ENCODE assay signal across 28 cellular contexts in genomic region chrX:137792214-137792613, GRCh38.
"Had no signal": no experiment of that assay in that cellular context is flagged by ENCODE, and none has a peak within 500 bp of the region (broad histone marks: within the 10 kb centered on the region; RNA-seq: fewer than 3 reads in every experiment).

No MANE protein-coding gene starts in this region.

- H3K36me3 Mint-ChIP-seq: activated naive CD8-positive, alpha-beta T cell had no signal

- H3K4me3 ChIP-seq: coronary artery, esophagus muscularis mucosa, gastroesophageal sphincter, heart right ventricle had no signal

- H3K27me3 Mint-ChIP-seq: activated B cell treated with CpG ODN at 0.5 μM for 24 hours; activated CD8-positive, alpha-beta T cell treated with anti-CD3 and anti-CD28 coated beads for 36 hours; activated naive CD8-positive, alpha-beta T cell; activated T-helper 17 cell treated with anti-CD3 and anti-CD28 coated beads, Interleukin-2, amount 50 U/mL, for 72 hours; central memory CD8-positive, alpha-beta T cell; dendritic cell treated with granulocyte-macrophage colony-stimulating factor and Interleukin-4, amounts not matched to agents 40 ng/mL and 50 ng/mL, for 4 days; effector memory CD8-positive, alpha-beta T cell had no signal

- H3K9me3 Mint-ChIP-seq: activated B cell treated with CpG ODN at 0.5 μM for 24 hours; activated CD8-positive, alpha-beta T cell treated with anti-CD3 and anti-CD28 coated beads for 36 hours; activated T-cell treated with anti-CD3 and anti-CD28 coated beads, Interleukin-2, amount 50 U/mL, for 4 hours; activated T-helper 17 cell treated with anti-CD3 and anti-CD28 coated beads, Interleukin-2, amount 50 U/mL, for 72 hours; central memory CD8-positive, alpha-beta T cell had no signal

- H3K36me3 ChIP-seq: brain microvascular endothelial cell, esophagus muscularis mucosa, gastroesophageal sphincter, heart right ventricle had no signal

- H3K27me3 ChIP-seq: brain microvascular endothelial cell, gastroesophageal sphincter, heart right ventricle had no signal

- H3K27ac Mint-ChIP-seq: activated B cell treated with CpG ODN at 0.5 μM for 24 hours; activated CD8-positive, alpha-beta T cell treated with anti-CD3 and anti-CD28 coated beads for 36 hours; activated naive CD8-positive, alpha-beta T cell; activated T-helper 17 cell treated with anti-CD3 and anti-CD28 coated beads, Interleukin-2, amount 50 U/mL, for 72 hours; dendritic cell treated with granulocyte-macrophage colony-stimulating factor and Interleukin-4, amounts not matched to agents 40 ng/mL and 50 ng/mL, for 4 days; effector memory CD8-positive, alpha-beta T cell had no signal

- ATAC-seq: activated CD4-positive, CD25-positive, alpha-beta regulatory T cell treated with anti-CD3 and anti-CD28 coated beads, Interleukin-2, amount 50 U/mL, for 24 hours; activated CD8-positive, alpha-beta T cell treated with anti-CD3 and anti-CD28 coated beads for 36 hours; activated T-cell treated with anti-CD3 and anti-CD28 coated beads, Interleukin-2, amount 50 U/mL, for 4 hours; activated T-helper 17 cell treated with anti-CD3 and anti-CD28 coated beads, Interleukin-2, amount 50 U/mL, for 72 hours; effector memory CD8-positive, alpha-beta T cell; gastroesophageal sphincter; heart right ventricle had no signal

- DNase-seq: activated B cell treated with CpG ODN at 0.5 μM for 24 hours; activated CD4-positive, alpha-beta T cell treated with anti-CD3 and anti-CD28 coated beads for 48 hours; activated CD4-positive, alpha-beta T cell treated with anti-CD3 and anti-CD28 coated beads, Interleukin-2, amount 50 U/mL, for 1 hour; activated CD4-positive, alpha-beta T cell treated with anti-CD3 and anti-CD28 coated beads, Interleukin-2, amount 50 U/mL, for 48 hours; activated CD8-positive, alpha-beta memory T cell treated with anti-CD3 and anti-CD28 coated beads for 24 hours; activated CD8-positive, alpha-beta T cell treated with anti-CD3 and anti-CD28 coated beads for 36 hours; activated effector memory CD4-positive, alpha-beta T cell treated with Interleukin-2 at 50 U/mL for 16 hours; activated gamma-delta T cell treated with Interleukin-2 at 50 U/mL for 16 hours; activated naive CD4-positive, alpha-beta T cell treated with anti-CD3 and anti-CD28 coated beads, Interleukin-2, amount 50 U/mL, for 16 hours; activated naive CD4-positive, alpha-beta T cell treated with Interleukin-2 at 50 U/mL for 16 hours; activated T-cell treated with anti-CD3 and anti-CD28 coated beads, Interleukin-2, amount 50 U/mL, for 4 hours; amniotic stem cell; anterior cingulate cortex; brain microvascular endothelial cell; effector CD4-positive, alpha-beta T cell; effector memory CD8-positive, alpha-beta T cell; erythroblast; foreskin melanocyte; heart right ventricle; T-helper 2 cell had no signal

- H3K4me3 Mint-ChIP-seq: activated B cell treated with CpG ODN at 0.5 μM for 24 hours; activated CD8-positive, alpha-beta T cell treated with anti-CD3 and anti-CD28 coated beads for 36 hours; activated naive CD8-positive, alpha-beta T cell; activated T-cell treated with anti-CD3 and anti-CD28 coated beads, Interleukin-2, amount 50 U/mL, for 4 hours; activated T-helper 17 cell treated with anti-CD3 and anti-CD28 coated beads, Interleukin-2, amount 50 U/mL, for 72 hours; central memory CD8-positive, alpha-beta T cell; dendritic cell treated with granulocyte-macrophage colony-stimulating factor and Interleukin-4, amounts not matched to agents 40 ng/mL and 50 ng/mL, for 4 days; effector memory CD8-positive, alpha-beta T cell had no signal

- H3K4me1 Mint-ChIP-seq: activated B cell treated with CpG ODN at 0.5 μM for 24 hours; activated T-helper 17 cell treated with anti-CD3 and anti-CD28 coated beads, Interleukin-2, amount 50 U/mL, for 72 hours; central memory CD8-positive, alpha-beta T cell had no signal
